In genomic region chr9:129352157-129352870, GRCh38 we compare ENCODE assay signal across 9 cellular contexts.
DNase-seq lines count a peak whose midpoint lies in the region; ATAC-seq, FAIRE-seq and TF ChIP-seq lines count a peak whose summit lies in the region.
"Had no signal": no experiment of that assay in that cellular context is flagged by ENCODE, and none has a peak within 500 bp of the region (broad histone marks: within the 10 kb centered on the region; RNA-seq: fewer than 3 reads in every experiment).

No MANE protein-coding gene starts in this region.

- H3K27ac Mint-ChIP-seq in MCF 10A (ENCODE audit: low read depth, unreplicated experiment): no peak overlapping the region
- H3K27ac Mint-ChIP-seq in progenitor cell of endocrine pancreas: no peak overlapping the region
- H3K27ac Mint-ChIP-seq: memory B cell had no signal

- intact Hi-C loops in breast epithelium (cut with DNase I; ENCODE audit: low total_unique reads): no loop called here
- intact Hi-C loops in MCF 10A (cut with micrococcal nuclease): no loop called here
- intact Hi-C loops in colonic mucosa (cut with DNase I): no loop called here
- intact Hi-C loops in lower lobe of right lung (cut with DNase I): no loop called here
- intact Hi-C loops in upper lobe of right lung (cut with DNase I): no loop called here

- H3K9me3 ChIP-seq in breast epithelium (peaks cover 12 to 13% of the 10 kb centered on the region in 2 donors), colonic mucosa (no peaks in the 10 kb centered on the region), lower lobe of right lung (peaks cover 12% of the 10 kb centered on the region), upper lobe of right lung (peaks cover 4% of the 10 kb centered on the region)

- DNase-seq in breast epithelium (ENCODE audit: low spot score in 2 of 2) (no peak), MCF 10A (ENCODE audit: unreplicated experiment) (no peak), colonic mucosa (peak; percentile 39), lower lobe of right lung (no peak), upper lobe of right lung (no peak), H54 (ENCODE audit: insufficient read length, low spot score) (no peak), progenitor cell of endocrine pancreas (ENCODE audit: low spot score, unreplicated experiment) (no peak)

- H3K27me3 Mint-ChIP-seq in MCF 10A (ENCODE audit: insufficient read depth, unreplicated experiment): no peaks in the 10 kb centered on the region
- H3K27me3 Mint-ChIP-seq in progenitor cell of endocrine pancreas: no peaks in the 10 kb centered on the region

- H3K27ac ChIP-seq in breast epithelium: peak overlapping the region; percentile 74 to 92
- H3K27ac ChIP-seq in colonic mucosa: peak overlapping the region; percentile 58
- H3K27ac ChIP-seq in lower lobe of right lung: peak overlapping the region; percentile 38
- H3K27ac ChIP-seq in upper lobe of right lung: peak overlapping the region; percentile 30

- peak overlapping the region; percentile 30 to 67 (median 51) for H3K4me3 ChIP-seq in breast epithelium
- H3K4me3 ChIP-seq in colonic mucosa: peak overlapping the region; percentile 22
- H3K4me3 ChIP-seq in lower lobe of right lung: peak overlapping the region; percentile 45
- H3K4me3 ChIP-seq in upper lobe of right lung: peak overlapping the region; percentile 34

- H3K9ac ChIP-seq in colonic mucosa (ENCODE audit: low read depth in 2 of 2, low read length in 2 of 2): peak overlapping the region; percentile 34 to 43

- TF ChIP-seq CTCF in breast epithelium (IDR thresholded peaks at IDR 0.05): no peak
- TF ChIP-seq CTCF in MCF 10A (IDR thresholded peaks at IDR 0.05; ENCODE audit: unreplicated experiment): no peak
- no peak for TF ChIP-seq CTCF in colonic mucosa (IDR thresholded peaks at IDR 0.05)
- TF ChIP-seq CTCF in lower lobe of right lung (IDR thresholded peaks at IDR 0.05): no peak
- TF ChIP-seq CTCF in upper lobe of right lung (IDR thresholded peaks at IDR 0.05): no peak
- no peak for TF ChIP-seq CTCF in progenitor cell of endocrine pancreas (IDR thresholded peaks at IDR 0.05; ENCODE audit: unreplicated experiment)

- no peak for FAIRE-seq in H54 (lab: Jason Lieb, UNC)

- H3K27me3 ChIP-seq in breast epithelium (no peaks in the 10 kb centered on the region), colonic mucosa (no peaks in the 10 kb centered on the region), lower lobe of right lung (ENCODE audit: low read depth) (peaks cover 7% of the 10 kb centered on the region), upper lobe of right lung (no peaks in the 10 kb centered on the region)

- TF ChIP-seq POLR2A in breast epithelium (IDR thresholded peaks at IDR 0.05): no peak
- no peak for TF ChIP-seq POLR2A in H54 (IDR thresholded peaks at IDR 0.05; ENCODE audit: low read depth, low read length)

- no peaks in the 10 kb centered on the region for H3K36me3 Mint-ChIP-seq in MCF 10A (ENCODE audit: insufficient read depth, unreplicated experiment)
- H3K36me3 Mint-ChIP-seq in progenitor cell of endocrine pancreas (ENCODE audit: insufficient read depth): no peaks in the 10 kb centered on the region
- H3K36me3 Mint-ChIP-seq: memory B cell had no signal

- POLR2A ChIA-PET in MCF 10A (lab: Yijun Ruan, JAX): interaction anchor here (0.8 kb wide), 1 partner anchor 256 kb away, joined by 4 read pairs; no protein-coding TSS in a partner anchor

- peaks cover 5% of the 10 kb centered on the region for H3K4me1 Mint-ChIP-seq in MCF 10A (ENCODE audit: insufficient read depth, unreplicated experiment)
- H3K4me1 Mint-ChIP-seq in progenitor cell of endocrine pancreas (ENCODE audit: low read depth): peaks cover 7% of the 10 kb centered on the region

- CTCF ChIA-PET in MCF 10A (lab: Yijun Ruan, JAX): no interaction called here

- no TSS peak for BruUV-seq in MCF 10A (replicated peaks; lab: Mats Ljungman, UMichigan)

- H3K4me1 ChIP-seq in breast epithelium (no peaks in the 10 kb centered on the region), colonic mucosa (no peaks in the 10 kb centered on the region), lower lobe of right lung (peaks cover 23% of the 10 kb centered on the region), upper lobe of right lung (peaks cover 14% of the 10 kb centered on the region)

- H3K36me3 ChIP-seq in breast epithelium (no peaks in the 10 kb centered on the region), colonic mucosa (no peaks in the 10 kb centered on the region), lower lobe of right lung (no peaks in the 10 kb centered on the region), upper lobe of right lung (no peaks in the 10 kb centered on the region)

- peak; percentile 20 to 23 for ATAC-seq in lower lobe of right lung
- no peak for ATAC-seq in upper lobe of right lung
- no peak for ATAC-seq in HG03342 (IDR thresholded peaks at IDR 0.05; ENCODE audit: unreplicated experiment)

- H3K9me3 Mint-ChIP-seq in MCF 10A (ENCODE audit: unreplicated experiment) (no peaks in the 10 kb centered on the region), progenitor cell of endocrine pancreas (ENCODE audit: low read depth) (peaks cover 4% of the 10 kb centered on the region)

- no peak overlapping the region for H3K4me3 Mint-ChIP-seq in MCF 10A (ENCODE audit: unreplicated experiment)
- H3K4me3 Mint-ChIP-seq in progenitor cell of endocrine pancreas (ENCODE audit: low read depth): no peak overlapping the region

Comparison
In these comparisons a context has a peak if more than half of its experiments do, and no peak if none do; other contexts are left out.
1. H3K27ac ChIP-seq: peak in every context shown above with its lines; median percentile 83 in breast epithelium; 58 in colonic mucosa; 38 in lower lobe of right lung; 30 in upper lobe of right lung.
2. ATAC-seq: peak in lower lobe of right lung (2 of 2); none in upper lobe of right lung (single experiment) and HG03342 (single experiment).
3. Peak in every context shown above with its lines, with median percentiles within 50 percentile points of each other: H3K4me3 ChIP-seq.